ENCODE assay signal across 10 cellular contexts in genomic region chr6:33029297-33030184, GRCh38. TPM values are rescaled to one million over a fixed set of nuclear protein-coding genes. Genes with fewer than 3 reads are reported as not detected.
DNase-seq lines count a peak whose midpoint lies in the region; ATAC-seq and TF ChIP-seq lines count a peak whose summit lies in the region.
"Had no signal": no experiment of that assay in that cellular context is flagged by ENCODE, and none has a peak within 500 bp of the region (broad histone marks: within the 10 kb centered on the region; RNA-seq: fewer than 3 reads in every experiment).

No MANE protein-coding gene starts in this region.

- ATAC-seq in GM19438 (IDR thresholded peaks at IDR 0.05; ENCODE audit: low read depth, unreplicated experiment) (peak; percentile 68), HG03439 (IDR thresholded peaks at IDR 0.05; ENCODE audit: unreplicated experiment) (peak; percentile 51), natural killer cell (peak; percentile 65 to 80 (median 69))

- peak overlapping the region; percentile 63 for H3K27ac ChIP-seq in caudate nucleus (ENCODE audit: low read depth, low read length)
- H3K27ac ChIP-seq: HL-60 had no signal

- H3K27ac Mint-ChIP-seq in natural killer cell: peak overlapping the region in 1 of 2 donors; percentile 56
- H3K27ac Mint-ChIP-seq: brain had no signal

- H3K4me1 Mint-ChIP-seq in natural killer cell: no peaks in the 10 kb centered on the region
- H3K4me1 Mint-ChIP-seq: brain had no signal

- intact Hi-C loops in natural killer cell (cut with micrococcal nuclease): no loop called here

- peaks cover 16 to 28% of the 10 kb centered on the region in 2 donors for H3K27me3 Mint-ChIP-seq in natural killer cell (ENCODE audit: low read depth in 2 of 2)

- peaks cover 2% of the 10 kb centered on the region for H3K36me3 Mint-ChIP-seq in natural killer cell
- H3K36me3 Mint-ChIP-seq: brain had no signal

- H3K9me3 Mint-ChIP-seq in natural killer cell: peaks cover 0 to 2% of the 10 kb centered on the region in 2 donors

- no peak for TF ChIP-seq CTCF in natural killer cell (IDR thresholded peaks at IDR 0.05)

- no peak overlapping the region for H3K4me3 Mint-ChIP-seq in natural killer cell
- H3K4me3 Mint-ChIP-seq: brain had no signal

- peak; percentile 17 for DNase-seq in ELR (ENCODE audit: low read depth)
- DNase-seq in caudate nucleus (lab: John Stamatoyannopoulos, UW): peak in 7 of 61 donors; percentile 6 to 29 (median 15)
- DNase-seq in natural killer cell: no peak
- DNase-seq in SHP77 (lab: John Stamatoyannopoulos, UW): no peak
- no peak for DNase-seq in NCI-H1436 (lab: John Stamatoyannopoulos, UW)
- DNase-seq in cerebellar nuclear complex (lab: John Stamatoyannopoulos, UW): no peak

RNA-seq across cellular contexts. Expression of gene HLA-DOA, which starts 20.1 kb away (rescaled TPM):
- 1 to 10 TPM; 1.2 to 4.3 (median 3.6) TPM for total RNA-seq in natural killer cell

RNA-seq across cellular contexts. Expression of gene HLA-DPA1, which starts 43.9 kb away (rescaled TPM):
- total RNA-seq in natural killer cell: 100 to 1,000 TPM in 1 of 3 donors, 10 to 100 TPM in 2; 43.1 to 135 (median 73.5) TPM

RNA-seq across cellular contexts. Expression of gene HLA-DPB1, which starts 46.2 kb away (rescaled TPM):
- 100 to 1,000 TPM in 1 of 3 donors, 10 to 100 TPM in 2; 55.2 to 131 (median 77.1) TPM for total RNA-seq in natural killer cell
